8 cellular contexts compared by ENCODE assay signal in genomic region chrX:74535633-74536141, GRCh38.
DNase-seq lines count a peak whose midpoint lies in the region; ATAC-seq and TF ChIP-seq lines count a peak whose summit lies in the region.

No MANE protein-coding gene starts in this region.

- no peaks in the 10 kb centered on the region for H3K4me1 ChIP-seq in urinary bladder (ENCODE audit: insufficient read depth)

- peak; percentile 36 for ATAC-seq in GM21576 (IDR thresholded peaks at IDR 0.05; ENCODE audit: unreplicated experiment)

- H3K4me2 ChIP-seq in neural cell (ENCODE audit: low read length), result no peak overlapping the region

- no peak overlapping the region for H3K9ac ChIP-seq in neural cell (ENCODE audit: low read length)

- TF ChIP-seq RAD21 in neural cell (conservative IDR thresholded peaks at IDR 0.05), result no peak

- H3K27me3 ChIP-seq in neural cell (ENCODE audit: insufficient read depth, low read depth, low read length), result no peaks in the 10 kb centered on the region

- H3K4me3 ChIP-seq in foreskin fibroblast (ENCODE audit: low read depth in 1 of 2, low read length in 2 of 2), result peak overlapping the region; percentile 45 to 55
- peak overlapping the region; percentile 42 for H3K4me3 ChIP-seq in neural cell (ENCODE audit: low read length)
- H3K4me3 ChIP-seq in urinary bladder (ENCODE audit: low read depth, low read length), result peak overlapping the region; percentile 43

- no peak overlapping the region for H2AFZ ChIP-seq in neural cell (ENCODE audit: low read depth, low read length)

- H3K27ac ChIP-seq in neural cell (ENCODE audit: low read length) (no peak overlapping the region), urinary bladder (ENCODE audit: low read depth) (peak overlapping the region; percentile 67)

- DNase-seq in DMS114 treated with DMSO at 0.1 percent for 48 hours (lab: John Stamatoyannopoulos, UW; ENCODE audit: unreplicated experiment) (peak; percentile 29), NCI-H510A treated with DMSO at 0.1 percent for 48 hours (lab: John Stamatoyannopoulos, UW) (peak; percentile 42), activated gamma-delta T cell (lab: John Stamatoyannopoulos, UW) (peak; percentile 11), foreskin fibroblast (peak; percentile 59 to 80), LoVo (ENCODE audit: low spot score) (no peak)

- no peak for TF ChIP-seq CTCF in foreskin fibroblast (IDR thresholded peaks at IDR 0.05; ENCODE audit: low read depth, low read length)
- TF ChIP-seq CTCF in neural cell (IDR thresholded peaks at IDR 0.05; ENCODE audit: poor library complexity, severe bottlenecking), result no peak

- H4K20me1 ChIP-seq in neural cell (ENCODE audit: insufficient read depth), result no peaks in the 10 kb centered on the region

- no peaks in the 10 kb centered on the region for H3K9me3 ChIP-seq in neural cell (ENCODE audit: low read length)

- H3K36me3 ChIP-seq in neural cell (ENCODE audit: insufficient read depth, low read length), result no peaks in the 10 kb centered on the region
- no peaks in the 10 kb centered on the region for H3K36me3 ChIP-seq in urinary bladder (ENCODE audit: insufficient read depth)

- H3K9me2 ChIP-seq in neural cell (ENCODE audit: insufficient read depth, low read length), result no peaks in the 10 kb centered on the region

- under 1% methylated on average over 33 of the region's 33 CpGs for WGBS in urinary bladder

- H3K79me2 ChIP-seq in neural cell (replicated peaks; ENCODE audit: insufficient read depth, low read length), result no peaks in the 10 kb centered on the region

- TF ChIP-seq EP300 in neural cell (conservative IDR thresholded peaks at IDR 0.05; ENCODE audit: poor library complexity, severe bottlenecking), result no peak

- no peaks in the 10 kb centered on the region for H3F3A ChIP-seq in neural cell (ENCODE audit: insufficient read depth, low read length, poor library complexity, severe bottlenecking)

TF ChIP-seq in neural cell, 6 proteins besides CTCF, POLR2A, EP300 and RAD21:
- no peak for TF ChIP-seq MXI1 (conservative IDR thresholded peaks at IDR 0.05; ENCODE audit: poor library complexity, severe bottlenecking)
- TF ChIP-seq, protein P1, sequence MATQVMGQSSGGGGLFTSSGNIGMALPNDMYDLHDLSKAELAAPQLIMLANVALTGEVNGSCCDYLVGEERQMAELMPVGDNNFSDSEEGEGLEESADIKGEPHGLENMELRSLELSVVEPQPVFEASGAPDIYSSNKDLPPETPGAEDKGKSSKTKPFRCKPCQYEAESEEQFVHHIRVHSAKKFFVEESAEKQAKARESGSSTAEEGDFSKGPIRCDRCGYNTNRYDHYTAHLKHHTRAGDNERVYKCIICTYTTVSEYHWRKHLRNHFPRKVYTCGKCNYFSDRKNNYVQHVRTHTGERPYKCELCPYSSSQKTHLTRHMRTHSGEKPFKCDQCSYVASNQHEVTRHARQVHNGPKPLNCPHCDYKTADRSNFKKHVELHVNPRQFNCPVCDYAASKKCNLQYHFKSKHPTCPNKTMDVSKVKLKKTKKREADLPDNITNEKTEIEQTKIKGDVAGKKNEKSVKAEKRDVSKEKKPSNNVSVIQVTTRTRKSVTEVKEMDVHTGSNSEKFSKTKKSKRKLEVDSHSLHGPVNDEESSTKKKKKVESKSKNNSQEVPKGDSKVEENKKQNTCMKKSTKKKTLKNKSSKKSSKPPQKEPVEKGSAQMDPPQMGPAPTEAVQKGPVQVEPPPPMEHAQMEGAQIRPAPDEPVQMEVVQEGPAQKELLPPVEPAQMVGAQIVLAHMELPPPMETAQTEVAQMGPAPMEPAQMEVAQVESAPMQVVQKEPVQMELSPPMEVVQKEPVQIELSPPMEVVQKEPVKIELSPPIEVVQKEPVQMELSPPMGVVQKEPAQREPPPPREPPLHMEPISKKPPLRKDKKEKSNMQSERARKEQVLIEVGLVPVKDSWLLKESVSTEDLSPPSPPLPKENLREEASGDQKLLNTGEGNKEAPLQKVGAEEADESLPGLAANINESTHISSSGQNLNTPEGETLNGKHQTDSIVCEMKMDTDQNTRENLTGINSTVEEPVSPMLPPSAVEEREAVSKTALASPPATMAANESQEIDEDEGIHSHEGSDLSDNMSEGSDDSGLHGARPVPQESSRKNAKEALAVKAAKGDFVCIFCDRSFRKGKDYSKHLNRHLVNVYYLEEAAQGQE (IDR thresholded peaks at IDR 0.05; ENCODE audit: borderline replicate concordance), result no peak
- TF ChIP-seq SMC3 (conservative IDR thresholded peaks at IDR 0.05; ENCODE audit: poor library complexity), result no peak
- no peak for TF ChIP-seq TAF1 (IDR thresholded peaks at IDR 0.05; ENCODE audit: low read depth)
- no peak for TF ChIP-seq POLR2AphosphoS5 (IDR thresholded peaks at IDR 0.05)
- no peak for TF ChIP-seq EZH2 (IDR thresholded peaks at IDR 0.05; ENCODE audit: borderline replicate concordance, insufficient read depth, low read length, poor library complexity, severe bottlenecking)
TF ChIP-seq in neural cell: peak in this region for 0.
